Comparison of ENCODE assay signal across 9 cellular contexts in the genomic region with DNA sequence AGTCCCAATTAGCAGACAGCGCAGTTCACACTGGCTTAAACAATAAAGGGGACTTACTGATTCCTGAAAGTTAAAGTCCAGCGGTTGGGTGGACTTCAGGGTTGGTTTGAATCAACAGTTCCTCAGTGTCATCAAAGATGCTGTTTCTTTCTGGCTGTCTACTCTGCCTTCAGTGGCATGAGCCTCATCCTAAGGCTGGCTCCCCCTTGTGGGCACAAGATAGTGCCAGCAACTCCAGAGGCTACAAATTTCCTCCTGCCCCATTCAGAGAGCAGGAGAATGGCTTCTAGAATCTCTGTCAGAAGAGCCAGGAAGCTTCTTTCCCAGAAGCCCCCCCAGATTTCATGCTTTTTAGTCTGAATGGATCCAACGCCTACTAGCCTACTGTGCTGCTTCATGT.
DNase-seq lines count a peak whose midpoint lies in the region; ATAC-seq and TF ChIP-seq lines count a peak whose summit lies in the region.
"Had no signal": no experiment of that assay in that cellular context is flagged by ENCODE, and none has a peak within 500 bp of the region (broad histone marks: within the 10 kb centered on the region; RNA-seq: fewer than 3 reads in every experiment).

No MANE protein-coding gene starts in this region.

- H3K4me3 ChIP-seq in coronary artery = no peak overlapping the region
- H3K4me3 ChIP-seq: BLaER1 had no signal

- no peak for ATAC-seq in stimulated activated naive CD8-positive, alpha-beta T cell treated with anti-CD3 and anti-CD28 coated beads, Interleukin-15, Interleukin-2, amounts not matched to agents 100 U/mL and 50 U/mL, for 24 hours

- no peak overlapping the region for H3K27ac ChIP-seq in coronary artery
- H3K27ac ChIP-seq: BLaER1 had no signal

- DNase-seq in NCI-H2107 (lab: John Stamatoyannopoulos, UW) (peak; percentile 2), NCI-H2107 treated with DMSO at 0.1 percent for 48 hours (lab: John Stamatoyannopoulos, UW; ENCODE audit: unreplicated experiment) (no peak), LHCN-M2 (ENCODE audit: low read depth) (peak; percentile 44), coronary artery (ENCODE audit: low spot score) (no peak), lung microvascular endothelial cell (ENCODE audit: low read depth in 2 of 2) (peak; percentile 65 to 71), SHP77 treated with DMSO at 0.1 percent for 48 hours (lab: John Stamatoyannopoulos, UW) (no peak)
- peak; percentile 19 to 36 for DNase-seq in activated CD4-positive, alpha-beta T cell treated with anti-CD3 and anti-CD28 coated beads for 24 hours (ENCODE audit: low read depth in 2 of 2)
- peak; percentile 49 for DNase-seq in stimulated activated naive CD8-positive, alpha-beta T cell treated with anti-CD3 and anti-CD28 coated beads, Interleukin-15, Interleukin-2, amounts not matched to agents 100 U/mL and 50 U/mL, for 24 hours

- TF ChIP-seq CTCF in coronary artery (IDR thresholded peaks at IDR 0.05) = peak; percentile 21

Comparison
In these comparisons a context has a peak if more than half of its experiments do, and no peak if none do; other contexts are left out.
1. DNase-seq: peak in NCI-H2107 (single experiment), LHCN-M2 (single experiment), activated CD4-positive, alpha-beta T cell treated with anti-CD3 and anti-CD28 coated beads for 24 hours (2 of 2), lung microvascular endothelial cell (2 of 2) and stimulated activated naive CD8-positive, alpha-beta T cell treated with anti-CD3 and anti-CD28 coated beads, Interleukin-15, Interleukin-2, amounts not matched to agents 100 U/mL and 50 U/mL, for 24 hours (single experiment); none in NCI-H2107 treated with DMSO at 0.1 percent for 48 hours (single experiment), coronary artery (single experiment) and SHP77 treated with DMSO at 0.1 percent for 48 hours (single experiment).